9 cellular contexts compared by ENCODE assay signal in the genomic region with DNA sequence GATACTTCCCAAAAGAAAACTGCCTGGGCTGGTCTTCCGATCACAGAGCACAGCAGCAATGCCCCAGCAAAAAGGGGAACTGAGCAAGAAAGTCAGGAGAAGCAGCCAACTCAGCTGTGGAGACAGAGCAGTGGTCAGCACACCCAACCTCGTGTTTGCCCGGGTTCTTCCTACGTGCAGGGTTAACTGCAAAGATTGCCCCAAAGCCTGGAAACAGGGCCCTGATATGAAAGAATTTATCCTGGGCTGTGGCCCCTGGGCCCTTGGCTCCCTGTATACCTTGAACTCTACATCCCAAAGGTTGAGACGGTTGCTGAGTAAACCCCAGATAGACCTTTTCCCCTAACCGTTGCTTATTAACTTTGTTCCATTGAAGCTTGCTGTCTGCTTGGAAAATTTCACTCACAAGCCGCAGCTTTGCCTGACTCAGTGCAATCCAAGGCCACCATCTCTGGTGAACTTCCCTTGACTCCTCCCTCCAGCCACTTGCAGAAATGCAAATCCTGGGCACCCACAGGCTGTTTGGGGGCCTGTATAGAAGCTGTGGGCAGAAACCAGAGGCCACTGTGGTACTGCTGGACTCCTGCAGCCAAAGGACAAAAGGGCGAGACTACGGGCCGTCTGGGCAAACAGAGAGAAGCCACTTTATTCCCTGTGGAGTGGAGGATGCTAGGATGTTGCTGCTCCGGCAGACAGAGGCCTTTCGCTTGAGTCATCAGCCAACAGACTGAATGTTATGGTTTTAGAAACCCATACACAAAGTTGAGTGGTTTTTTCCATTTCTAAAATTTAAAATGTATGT. TPM values are rescaled to one million over a fixed set of nuclear protein-coding genes. Genes with fewer than 3 reads are reported as not detected.
DNase-seq lines count a peak whose midpoint lies in the region; ATAC-seq and TF ChIP-seq lines count a peak whose summit lies in the region.
"Had no signal": no experiment of that assay in that cellular context is flagged by ENCODE, and none has a peak within 500 bp of the region (broad histone marks: within the 10 kb centered on the region; RNA-seq: fewer than 3 reads in every experiment).

No MANE protein-coding gene starts in this region.

- H3K36me3 ChIP-seq in SJSA1: no peaks in the 10 kb centered on the region
- no peaks in the 10 kb centered on the region for H3K36me3 ChIP-seq in skeletal muscle tissue (ENCODE audit: control insufficient read depth in 3 of 3, insufficient read depth in 3 of 3, low read length in 3 of 3)

- TF ChIP-seq CTCF in foreskin fibroblast (IDR thresholded peaks at IDR 0.05; ENCODE audit: low read depth, low read length): no peak

- H3K9me3 ChIP-seq in SJSA1 (replicated peaks) (no peaks in the 10 kb centered on the region), skeletal muscle tissue (ENCODE audit: control insufficient read depth in 3 of 3, low read length in 3 of 3) (no peaks in the 10 kb centered on the region)

- H3K4me3 Mint-ChIP-seq in activated T-cell treated with anti-CD3 and anti-CD28 coated beads, Interleukin-2, amount 50 U/mL, for 24 hours: no peak overlapping the region

- no peaks in the 10 kb centered on the region for H3K9me3 Mint-ChIP-seq in activated T-cell treated with anti-CD3 and anti-CD28 coated beads, Interleukin-2, amount 50 U/mL, for 24 hours

- H3K4me1 Mint-ChIP-seq in activated T-cell treated with anti-CD3 and anti-CD28 coated beads, Interleukin-2, amount 50 U/mL, for 24 hours (ENCODE audit: low read depth): peaks cover 15% of the 10 kb centered on the region

- H3K27ac ChIP-seq in SJSA1: peak overlapping the region; percentile 83
- peak overlapping the region; percentile 58 for H3K27ac ChIP-seq in skeletal muscle tissue (ENCODE audit: low read depth, low read length)

- H3K36me3 Mint-ChIP-seq in activated T-cell treated with anti-CD3 and anti-CD28 coated beads, Interleukin-2, amount 50 U/mL, for 24 hours (ENCODE audit: low read depth): no peaks in the 10 kb centered on the region

- peak overlapping the region; percentile 84 for H3K27ac Mint-ChIP-seq in activated T-cell treated with anti-CD3 and anti-CD28 coated beads, Interleukin-2, amount 50 U/mL, for 24 hours

- no peak overlapping the region for H3K4me3 ChIP-seq in SJSA1
- no peak overlapping the region for H3K4me3 ChIP-seq in foreskin fibroblast (ENCODE audit: low read depth in 1 of 2, low read length in 2 of 2)
- H3K4me3 ChIP-seq in skeletal muscle tissue (ENCODE audit: low read length in 3 of 3): no peak overlapping the region

- DNase-seq in activated T-cell treated with anti-CD3 and anti-CD28 coated beads, Interleukin-2, amount 50 U/mL, for 24 hours: no peak
- no peak for DNase-seq in activated T-cell treated with anti-CD3 and anti-CD28 coated beads, Interleukin-2, amount 50 U/mL, for 1 hour
- DNase-seq in SJSA1 (ENCODE audit: low read depth in 1 of 2, low spot score in 2 of 2) (peak; percentile 90 to 91), foreskin fibroblast (peak; percentile 69 to 81), NCI-H510A treated with DMSO at 0.1 percent for 48 hours (lab: John Stamatoyannopoulos, UW) (no peak)
- DNase-seq in activated CD8-positive, alpha-beta memory T cell treated with anti-CD3 and anti-CD28 coated beads, Interleukin-2, amount 50 U/mL, for 48 hours: no peak
- DNase-seq: DND-41 had no signal

- peaks cover 3% of the 10 kb centered on the region for H3K27me3 Mint-ChIP-seq in activated T-cell treated with anti-CD3 and anti-CD28 coated beads, Interleukin-2, amount 50 U/mL, for 24 hours

- no peaks in the 10 kb centered on the region for H3K27me3 ChIP-seq in SJSA1 (replicated peaks)
- H3K27me3 ChIP-seq in skeletal muscle tissue (ENCODE audit: control insufficient read depth in 3 of 3, insufficient read depth in 3 of 3, low read length in 3 of 3): no peaks in the 10 kb centered on the region

- ATAC-seq in HG03064 (IDR thresholded peaks at IDR 0.05; ENCODE audit: low read depth, unreplicated experiment): peak; percentile 50

- peaks cover 71% of the 10 kb centered on the region for H3K4me1 ChIP-seq in SJSA1 (replicated peaks)
- peaks cover 13 to 34% (median 26%) of the 10 kb centered on the region in 3 donors for H3K4me1 ChIP-seq in skeletal muscle tissue (ENCODE audit: control insufficient read depth in 3 of 3, insufficient read depth in 3 of 3, low read length in 3 of 3)

- H3K9ac ChIP-seq in skeletal muscle tissue (ENCODE audit: low read depth in 1 of 3, low read length in 3 of 3): no peak overlapping the region

RNA-seq across cellular contexts. Expression of a gene that starts 18.2 kb away (rescaled TPM):
- 8.2 and 13.2 TPM in 2 replicates for total RNA-seq in SJSA1 (2014; rRNA removed; shearing (Covaris generic))
- 31.8 TPM for total RNA-seq in skeletal muscle tissue

Comparison
In these comparisons a context has a peak if more than half of its experiments do, and no peak if none do; other contexts are left out.
1. DNase-seq: peak in SJSA1 (2 of 2) and foreskin fibroblast (2 of 2); none in activated T-cell treated with anti-CD3 and anti-CD28 coated beads, Interleukin-2, amount 50 U/mL, for 24 hours (single experiment), activated T-cell treated with anti-CD3 and anti-CD28 coated beads, Interleukin-2, amount 50 U/mL, for 1 hour (single experiment), NCI-H510A treated with DMSO at 0.1 percent for 48 hours (single experiment) and activated CD8-positive, alpha-beta memory T cell treated with anti-CD3 and anti-CD28 coated beads, Interleukin-2, amount 50 U/mL, for 48 hours (single experiment).